In genomic region chr14:57970175-57970574, GRCh38 we compare ENCODE assay signal across 22 cellular contexts.
"Had no signal": no experiment of that assay in that cellular context is flagged by ENCODE, and none has a peak within 500 bp of the region (broad histone marks: within the 10 kb centered on the region; RNA-seq: fewer than 3 reads in every experiment).

No MANE protein-coding gene starts in this region.

- H3K4me1 ChIP-seq: heart left ventricle, psoas muscle, spleen, transverse colon had no signal

- H3K9me3 Mint-ChIP-seq: naive thymus-derived CD8-positive, alpha-beta T cell; stimulated activated memory B cell treated with anti-CD40 and anti-IgM and Interleukin-4, amounts not matched to agents 10 μg/mL and 1 μg/mL and 100 μg/mL, for 72 hours; stimulated activated naive CD8-positive, alpha-beta T cell treated with anti-CD3 and anti-CD28 coated beads, Interleukin-15, Interleukin-2, amounts not matched to agents 100 ng/mL and 50 ng/mL, for 24 hours had no signal

- H3K4me3 Mint-ChIP-seq: naive thymus-derived CD8-positive, alpha-beta T cell; stimulated activated memory B cell treated with anti-CD40 and anti-IgM and Interleukin-4, amounts not matched to agents 10 μg/mL and 1 μg/mL and 100 μg/mL, for 72 hours; stimulated activated naive CD8-positive, alpha-beta T cell treated with anti-CD3 and anti-CD28 coated beads, Interleukin-15, Interleukin-2, amounts not matched to agents 100 ng/mL and 50 ng/mL, for 24 hours had no signal

- FAIRE-seq: endometrium, frontal cortex had no signal

- H3K9me3 ChIP-seq: heart left ventricle, neutrophil, psoas muscle, spleen, transverse colon had no signal

- H3K36me3 Mint-ChIP-seq: naive thymus-derived CD8-positive, alpha-beta T cell; stimulated activated memory B cell treated with anti-CD40 and anti-IgM and Interleukin-4, amounts not matched to agents 10 μg/mL and 1 μg/mL and 100 μg/mL, for 72 hours had no signal

- H3K27me3 ChIP-seq: heart left ventricle, neutrophil, transverse colon had no signal

- H3K36me3 ChIP-seq: heart left ventricle, neutrophil, spleen, transverse colon had no signal

- DNase-seq: cortex of kidney; dorsolateral prefrontal cortex; effector memory CD4-positive, alpha-beta T cell; heart left ventricle; hippocampal formation; left colon; mammary epithelial cell; naive thymus-derived CD8-positive, alpha-beta T cell; psoas muscle; retina; spleen; stimulated activated CD4-positive, alpha-beta T cell treated with anti-CD3 and anti-CD28 coated beads, Interleukin-15, amount 100 ng/mL, for 24 hours; stimulated activated CD4-positive, alpha-beta T cell treated with anti-CD3 and anti-CD28 coated beads, Interleukin-1b, Interleukin-23, amount 100 ng/mL, for 48 hours; stimulated activated CD4-positive, alpha-beta T cell treated with anti-CD3 and anti-CD28 coated beads, Interleukin-4, amount 100 ng/mL, for 24 hours; transverse colon had no signal

- H3K27me3 Mint-ChIP-seq: stimulated activated memory B cell treated with anti-CD40 and anti-IgM and Interleukin-4, amounts not matched to agents 10 μg/mL and 1 μg/mL and 100 μg/mL, for 72 hours had no signal

- ATAC-seq: esophagus mucosa; heart left ventricle; left colon; naive thymus-derived CD8-positive, alpha-beta T cell; psoas muscle; sciatic nerve; stimulated activated memory B cell treated with anti-CD40 and anti-IgM and Interleukin-4, amounts not matched to agents 10 μg/mL and 1 μg/mL and 100 μg/mL, for 72 hours had no signal

- H3K4me1 Mint-ChIP-seq: naive thymus-derived CD8-positive, alpha-beta T cell; stimulated activated memory B cell treated with anti-CD40 and anti-IgM and Interleukin-4, amounts not matched to agents 10 μg/mL and 1 μg/mL and 100 μg/mL, for 72 hours had no signal

- H3K27ac Mint-ChIP-seq: naive thymus-derived CD8-positive, alpha-beta T cell; stimulated activated memory B cell treated with anti-CD40 and anti-IgM and Interleukin-4, amounts not matched to agents 10 μg/mL and 1 μg/mL and 100 μg/mL, for 72 hours; stimulated activated naive CD8-positive, alpha-beta T cell treated with anti-CD3 and anti-CD28 coated beads, Interleukin-15, Interleukin-2, amounts not matched to agents 100 ng/mL and 50 ng/mL, for 24 hours had no signal

- H3K27ac ChIP-seq: dorsolateral prefrontal cortex, heart left ventricle, neutrophil, psoas muscle, spleen, transverse colon had no signal

- H3K4me3 ChIP-seq: dorsolateral prefrontal cortex, heart left ventricle, psoas muscle, spleen, transverse colon had no signal
